8 cellular contexts compared by ENCODE assay signal in genomic region chr11:9615031-9615451, GRCh38. TPM values are rescaled to one million over a fixed set of nuclear protein-coding genes. Genes with fewer than 3 reads are reported as not detected.
DNase-seq lines count a peak whose midpoint lies in the region; ATAC-seq and TF ChIP-seq lines count a peak whose summit lies in the region.

No MANE protein-coding gene starts in this region.

- peaks cover 18 to 25% of the 10 kb centered on the region in 2 donors for H3K4me1 ChIP-seq in thoracic aorta (ENCODE audit: control insufficient read depth in 1 of 2, low read depth in 2 of 2)

- peak; percentile 15 for DNase-seq in activated CD4-positive, alpha-beta T cell treated with anti-CD3 and anti-CD28 coated beads for 48 hours
- no peak for DNase-seq in activated CD4-positive, alpha-beta T cell treated with anti-CD3 and anti-CD28 coated beads for 4 hours
- DNase-seq in NAMALWA (ENCODE audit: low spot score) (peak; percentile 95), fibroblast of the aortic adventitia (ENCODE audit: low read depth) (peak; percentile 28), thoracic aorta (ENCODE audit: low spot score) (no peak), SHP77 treated with DMSO at 0.1 percent for 48 hours (lab: John Stamatoyannopoulos, UW) (no peak)

- H3K27me3 ChIP-seq in thoracic aorta (replicated peaks; ENCODE audit: insufficient read depth), result no peaks in the 10 kb centered on the region

- H3K36me3 ChIP-seq in thoracic aorta, result no peaks in the 10 kb centered on the region

- TF ChIP-seq CTCF in fibroblast of the aortic adventitia (IDR thresholded peaks at IDR 0.05; ENCODE audit: insufficient read depth, low read length) (no peak), thoracic aorta (IDR thresholded peaks at IDR 0.05) (no peak)

- no peak overlapping the region for H3K4me3 ChIP-seq in fibroblast of the aortic adventitia (ENCODE audit: low read depth, low read length)
- H3K4me3 ChIP-seq in thoracic aorta, result peak overlapping the region; percentile 68

- H3K27ac ChIP-seq in thoracic aorta, result peak overlapping the region; percentile 97 to 99

- ATAC-seq in HG02571 (IDR thresholded peaks at IDR 0.05; ENCODE audit: unreplicated experiment), result peak; percentile 51
- ATAC-seq in thoracic aorta (ENCODE audit: insufficient number of reproducible peaks, low FRiP score, low read depth), result no peak
- ATAC-seq in SK-N-SH treated with all-trans-retinoic acid at 6 μM for 48 hours, result no peak

- no peaks in the 10 kb centered on the region for H3K9me3 ChIP-seq in thoracic aorta

TF ChIP-seq in SK-N-SH treated with all-trans-retinoic acid at 6 μM for 48 hours, 23 proteins besides CTCF, POLR2A, EP300 and RAD21:
- TF ChIP-seq RARB (CRISPR knock-in tag; IDR thresholded peaks at IDR 0.05) (no peak), ISL1 (CRISPR knock-in tag; IDR thresholded peaks at IDR 0.05) (no peak), ZC3H10 (CRISPR knock-in tag; IDR thresholded peaks at IDR 0.05) (no peak), ZNF70 (CRISPR knock-in tag; IDR thresholded peaks at IDR 0.05) (no peak), TOX (CRISPR knock-in tag; IDR thresholded peaks at IDR 0.05; ENCODE audit: borderline replicate concordance) (no peak), PPARA (CRISPR knock-in tag; IDR thresholded peaks at IDR 0.05; ENCODE audit: borderline replicate concordance) (no peak), CSRNP3 (CRISPR knock-in tag; IDR thresholded peaks at IDR 0.05) (no peak), OSR1 (CRISPR knock-in tag; IDR thresholded peaks at IDR 0.05) (no peak), ZFP3 (CRISPR knock-in tag; IDR thresholded peaks at IDR 0.05) (no peak), ZNF565 (CRISPR knock-in tag; conservative IDR thresholded peaks at IDR 0.05; ENCODE audit: low read depth) (no peak), BACH2 (CRISPR knock-in tag; IDR thresholded peaks at IDR 0.05; ENCODE audit: borderline replicate concordance) (no peak), POU6F1 (CRISPR knock-in tag; IDR thresholded peaks at IDR 0.05; ENCODE audit: borderline replicate concordance, low read depth) (no peak), CSDC2 (CRISPR knock-in tag; IDR thresholded peaks at IDR 0.05) (no peak), ZNF8 (CRISPR knock-in tag; IDR thresholded peaks at IDR 0.05) (no peak), GLIS3 (CRISPR knock-in tag; IDR thresholded peaks at IDR 0.05) (no peak)

RNA-seq across cellular contexts. Expression of gene WEE1, which starts 41.6 kb away (rescaled TPM):
- total RNA-seq in fibroblast of the aortic adventitia (ENCODE audit: low replicate concordance) (26.3 and 51.1 TPM in 2 replicates), thoracic aorta (10 to 100 TPM; 36.9 to 44.3 TPM)

RNA-seq across cellular contexts. Expression of gene SWAP70, which starts 48.8 kb away (rescaled TPM):
- total RNA-seq in fibroblast of the aortic adventitia (ENCODE audit: low replicate concordance), result 44.4 and 53.2 TPM in 2 replicates
- 10 to 100 TPM; 33.4 to 64.6 TPM for total RNA-seq in thoracic aorta

Comparison
In these comparisons a context has a peak if more than half of its experiments do, and no peak if none do; other contexts are left out.
1. DNase-seq: peak in activated CD4-positive, alpha-beta T cell treated with anti-CD3 and anti-CD28 coated beads for 48 hours (single experiment), NAMALWA (single experiment) and fibroblast of the aortic adventitia (single experiment); none in activated CD4-positive, alpha-beta T cell treated with anti-CD3 and anti-CD28 coated beads for 4 hours (0 of 2), thoracic aorta (single experiment) and SHP77 treated with DMSO at 0.1 percent for 48 hours (single experiment).